19 cellular contexts compared by ENCODE assay signal in the genomic region with DNA sequence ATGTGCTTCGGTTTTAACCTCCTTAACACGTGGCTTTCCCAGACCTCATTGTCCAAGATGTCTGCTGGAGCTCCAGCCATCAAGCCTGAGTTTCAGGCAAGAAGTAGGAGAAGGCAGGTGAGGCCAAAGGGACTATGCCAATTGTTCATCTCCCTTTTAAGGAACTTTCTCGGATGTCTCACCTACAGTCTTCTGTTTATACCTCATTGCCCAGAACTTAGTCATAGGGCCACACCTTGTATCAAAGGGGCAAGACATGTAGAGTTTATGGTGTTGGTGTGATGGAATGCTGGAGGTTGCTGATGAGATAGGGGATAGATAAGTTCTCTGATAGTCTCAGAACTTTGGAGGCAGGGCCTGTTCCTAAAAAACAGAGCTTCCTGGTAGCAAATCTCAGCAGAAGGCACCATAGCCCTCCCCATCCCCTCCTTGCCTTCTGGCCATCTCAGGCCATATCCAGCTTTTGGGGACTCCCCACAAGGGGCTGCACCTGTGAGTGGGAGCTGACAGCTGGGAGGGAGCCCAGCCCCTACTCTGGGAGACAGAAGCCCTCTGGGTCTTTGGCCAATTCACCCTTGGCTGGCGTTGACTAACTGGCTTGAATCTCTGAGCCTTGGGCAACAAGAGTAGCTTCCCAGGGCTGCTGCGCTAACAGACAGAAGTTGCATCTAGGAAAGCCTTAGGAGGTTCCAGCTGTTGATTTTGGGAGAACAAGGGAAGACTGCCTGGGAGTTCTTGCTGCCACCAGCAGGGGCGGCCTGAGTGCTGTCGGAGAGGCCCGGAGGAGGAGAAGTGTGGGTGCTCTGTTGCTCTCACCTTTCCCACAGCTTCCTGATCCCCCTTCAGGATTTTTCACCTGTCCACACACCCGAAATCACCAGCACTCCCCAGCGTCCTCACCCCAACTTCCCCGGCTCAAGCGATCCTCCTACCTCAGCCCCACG.
DNase-seq lines count a peak whose midpoint lies in the region; ATAC-seq and TF ChIP-seq lines count a peak whose summit lies in the region.
"Had no signal": no experiment of that assay in that cellular context is flagged by ENCODE, and none has a peak within 500 bp of the region (broad histone marks: within the 10 kb centered on the region; RNA-seq: fewer than 3 reads in every experiment).

No MANE protein-coding gene starts in this region.

- TF ChIP-seq CTCF in ovary (IDR thresholded peaks at IDR 0.05), result no peak

- H3K9me3 ChIP-seq in BLaER1 (no peaks in the 10 kb centered on the region), mesenchymal stem cell (ENCODE audit: control insufficient read depth, low read length) (no peaks in the 10 kb centered on the region), ovary (no peaks in the 10 kb centered on the region)
- H3K9me3 ChIP-seq in naive thymus-derived CD4-positive, alpha-beta T cell (ENCODE audit: control insufficient read depth in 2 of 3, low read length in 3 of 3), result no peaks in the 10 kb centered on the region
- H3K9me3 ChIP-seq: colonic mucosa, SJCRH30, vagina had no signal

- ATAC-seq in naive thymus-derived CD4-positive, alpha-beta T cell, result no peak
- ATAC-seq: activated CD8-positive, alpha-beta T cell treated with anti-CD3 and anti-CD28 coated beads for 36 hours; activated naive CD4-positive, alpha-beta T cell treated with anti-CD3 and anti-CD28 coated beads, Interleukin-2, amount 50 U/mL, for 72 hours; activated T-cell treated with anti-CD3 and anti-CD28 coated beads, Interleukin-2, amount 50 U/mL, for 4 hours; left colon had no signal

- peak overlapping the region; percentile 26 for H2BK15ac ChIP-seq in mesenchymal stem cell (ENCODE audit: low read depth, poor library complexity, severe bottlenecking)

- H2AFZ ChIP-seq in mesenchymal stem cell (ENCODE audit: low read depth, low read length), result no peak overlapping the region

- H3K36me3 Mint-ChIP-seq in naive thymus-derived CD4-positive, alpha-beta T cell, result peaks cover 0 to 4% (median 0%) of the 10 kb centered on the region in 5 donors
- no peaks in the 10 kb centered on the region for H3K36me3 Mint-ChIP-seq in activated naive CD4-positive, alpha-beta T cell treated with anti-CD3 and anti-CD28 coated beads for 36 hours (ENCODE audit: low read depth)
- H3K36me3 Mint-ChIP-seq: activated naive CD4-positive, alpha-beta T cell treated with anti-CD3 and anti-CD28 coated beads, Interleukin-2, amount 50 U/mL, for 72 hours had no signal

- POLR2A ChIA-PET in naive thymus-derived CD4-positive, alpha-beta T cell (lab: Charles Lee), result no interaction called here

- no peak overlapping the region for H3K14ac ChIP-seq in mesenchymal stem cell (ENCODE audit: low read length in 2 of 2)

- H3K4me1 Mint-ChIP-seq in naive thymus-derived CD4-positive, alpha-beta T cell, result peaks cover 0 to 6% (median 0%) of the 10 kb centered on the region in 7 donors
- H3K4me1 Mint-ChIP-seq in activated naive CD4-positive, alpha-beta T cell treated with anti-CD3 and anti-CD28 coated beads for 36 hours (ENCODE audit: low read depth), result no peaks in the 10 kb centered on the region

- intact Hi-C loops in naive thymus-derived CD4-positive, alpha-beta T cell (cut with micrococcal nuclease), result no loop called here
- intact Hi-C loops in activated naive CD4-positive, alpha-beta T cell treated with anti-CD3 and anti-CD28 coated beads for 36 hours (cut with micrococcal nuclease), result no loop called here
- intact Hi-C loops in ovary (cut with DNase I), result no loop called here

- H3K27me3 ChIP-seq in BLaER1 (no peaks in the 10 kb centered on the region), mesenchymal stem cell (ENCODE audit: control insufficient read depth in 1 of 2, insufficient read depth in 1 of 2, low read length in 2 of 2) (peaks cover 0 to 23% of the 10 kb centered on the region in 2 experiments), ovary (no peaks in the 10 kb centered on the region)
- H3K27me3 ChIP-seq in naive thymus-derived CD4-positive, alpha-beta T cell (ENCODE audit: control insufficient read depth in 2 of 2, insufficient read depth in 2 of 2, low read length in 2 of 2), result no peaks in the 10 kb centered on the region
- H3K27me3 ChIP-seq: colonic mucosa, SJCRH30, vagina had no signal

- H2AK5ac ChIP-seq in mesenchymal stem cell (ENCODE audit: low read length, severe bottlenecking), result no peak overlapping the region

- no peak overlapping the region for H3K4ac ChIP-seq in mesenchymal stem cell (ENCODE audit: low read depth in 1 of 2, low read length in 2 of 2)

- H4K20me1 ChIP-seq in BLaER1, result no peaks in the 10 kb centered on the region

- TF ChIP-seq POLR2A in ovary (IDR thresholded peaks at IDR 0.05), result no peak

- H2BK120ac ChIP-seq in mesenchymal stem cell (ENCODE audit: low read depth, low read length), result no peak overlapping the region

- H3K9me3 Mint-ChIP-seq in naive thymus-derived CD4-positive, alpha-beta T cell, result peaks cover 0 to 3% (median 0%) of the 10 kb centered on the region in 11 donors
- no peaks in the 10 kb centered on the region for H3K9me3 Mint-ChIP-seq in activated naive CD4-positive, alpha-beta T cell treated with anti-CD3 and anti-CD28 coated beads for 36 hours
- H3K9me3 Mint-ChIP-seq: activated CD8-positive, alpha-beta T cell treated with anti-CD3 and anti-CD28 coated beads for 36 hours; activated naive CD4-positive, alpha-beta T cell treated with anti-CD3 and anti-CD28 coated beads, Interleukin-2, amount 50 U/mL, for 72 hours; activated T-cell treated with anti-CD3 and anti-CD28 coated beads, Interleukin-2, amount 50 U/mL, for 4 hours had no signal

- H3K4me2 ChIP-seq in BLaER1 (peak overlapping the region; percentile 82), mesenchymal stem cell (ENCODE audit: low read length, poor library complexity, severe bottlenecking) (no peak overlapping the region)

- no peaks in the 10 kb centered on the region for H3K36me3 ChIP-seq in BLaER1
- no peaks in the 10 kb centered on the region for H3K36me3 ChIP-seq in mesenchymal stem cell (ENCODE audit: control insufficient read depth in 1 of 2, insufficient read depth in 2 of 2, low read depth in 1 of 2, low read length in 2 of 2)
- no peaks in the 10 kb centered on the region for H3K36me3 ChIP-seq in naive thymus-derived CD4-positive, alpha-beta T cell (ENCODE audit: control insufficient read depth in 2 of 3, insufficient read depth in 3 of 3, low read length in 3 of 3)
- no peaks in the 10 kb centered on the region for H3K36me3 ChIP-seq in ovary
- H3K36me3 ChIP-seq: colonic mucosa, SJCRH30, vagina had no signal

- CTCF ChIA-PET in naive thymus-derived CD4-positive, alpha-beta T cell (lab: Charles Lee), result interaction anchor here (1.0 kb wide), 1 partner anchor 13 kb away, joined by 3 read pairs; no protein-coding TSS in a partner anchor
- CTCF ChIA-PET in activated naive CD4-positive, alpha-beta T cell treated with anti-CD3 and anti-CD28 coated beads for 36 hours (lab: Charles Lee), result no interaction called here

- no peak overlapping the region for H4K91ac ChIP-seq in mesenchymal stem cell (ENCODE audit: low read length)

- no peaks in the 10 kb centered on the region for H3K79me1 ChIP-seq in mesenchymal stem cell (replicated peaks; ENCODE audit: low read length, poor library complexity, severe bottlenecking)

- H4K8ac ChIP-seq in mesenchymal stem cell (ENCODE audit: low read length), result no peak overlapping the region

- DNase-seq in LoVo (ENCODE audit: low spot score) (peak; percentile 82), dedifferentiated amniotic fluid mesenchymal stem cell (ENCODE audit: extremely low spot score) (peak; percentile 1), mesenchymal stem cell (no peak), HPDE6-E6E7 (ENCODE audit: extremely low spot score) (no peak), ovary (no peak)
- DNase-seq in naive thymus-derived CD4-positive, alpha-beta T cell, result no peak
- no peak for DNase-seq in activated naive CD4-positive, alpha-beta T cell treated with anti-CD3 and anti-CD28 coated beads for 36 hours
- DNase-seq: activated CD4-positive, CD25-positive, alpha-beta regulatory T cell; activated CD8-positive, alpha-beta T cell treated with anti-CD3 and anti-CD28 coated beads for 36 hours; activated T-cell treated with anti-CD3 and anti-CD28 coated beads, Interleukin-2, amount 50 U/mL, for 4 hours; colonic mucosa; left colon; midbrain; NCI-H69; substantia nigra had no signal

- H3K4me1 ChIP-seq in BLaER1 (peaks cover 62% of the 10 kb centered on the region), mesenchymal stem cell (ENCODE audit: control insufficient read depth, insufficient read depth, low read depth, low read length) (peaks cover 8% of the 10 kb centered on the region), ovary (ENCODE audit: insufficient read depth) (no peaks in the 10 kb centered on the region)
- no peaks in the 10 kb centered on the region for H3K4me1 ChIP-seq in naive thymus-derived CD4-positive, alpha-beta T cell (ENCODE audit: control insufficient read depth in 2 of 2, insufficient read depth in 2 of 2, low read length in 2 of 2)
- H3K4me1 ChIP-seq: colonic mucosa had no signal

- H3K9ac ChIP-seq in BLaER1 (peak overlapping the region; percentile 40; the same call in 1 of the 2 replicates), mesenchymal stem cell (ENCODE audit: low read length) (no peak overlapping the region)

- H3K4me3 ChIP-seq in BLaER1 (no peak overlapping the region), mesenchymal stem cell (ENCODE audit: insufficient read depth in 1 of 2, low read depth in 1 of 2, low read length in 2 of 2) (no peak overlapping the region), ovary (no peak overlapping the region)
- H3K4me3 ChIP-seq in naive thymus-derived CD4-positive, alpha-beta T cell (ENCODE audit: low read length), result no peak overlapping the region
- H3K4me3 ChIP-seq: colonic mucosa, SJCRH30, vagina had no signal

- 84% methylated on average over 9 of the region's 13 CpGs for WGBS in mesenchymal stem cell
- 80 to 86% (median 85%) methylated on average over 13 of the region's 13 CpGs for WGBS in ovary, 3 donors

- TF ChIP-seq EP300 in ovary (IDR thresholded peaks at IDR 0.05), result no peak

- H3K27ac ChIP-seq in BLaER1 (peak overlapping the region; percentile 71), mesenchymal stem cell (ENCODE audit: low read length, poor library complexity, severe bottlenecking) (no peak overlapping the region), ovary (no peak overlapping the region)
- no peak overlapping the region for H3K27ac ChIP-seq in naive thymus-derived CD4-positive, alpha-beta T cell (ENCODE audit: low read depth, low read length)
- H3K27ac ChIP-seq: colonic mucosa, SJCRH30, vagina had no signal

- H3K4me3 Mint-ChIP-seq in naive thymus-derived CD4-positive, alpha-beta T cell, result no peak overlapping the region
- H3K4me3 Mint-ChIP-seq in activated naive CD4-positive, alpha-beta T cell treated with anti-CD3 and anti-CD28 coated beads for 36 hours, result no peak overlapping the region
- H3K4me3 Mint-ChIP-seq: activated CD8-positive, alpha-beta T cell treated with anti-CD3 and anti-CD28 coated beads for 36 hours; activated T-cell treated with anti-CD3 and anti-CD28 coated beads, Interleukin-2, amount 50 U/mL, for 4 hours had no signal

- H2BK12ac ChIP-seq in mesenchymal stem cell (ENCODE audit: low read length in 2 of 2), result no peak overlapping the region

- H3K18ac ChIP-seq in mesenchymal stem cell (ENCODE audit: low read depth in 1 of 2, low read length in 2 of 2), result no peak overlapping the region

- no peak overlapping the region for H2BK5ac ChIP-seq in mesenchymal stem cell (ENCODE audit: low read depth, low read length, poor library complexity, severe bottlenecking)

- no peak overlapping the region for H3K23ac ChIP-seq in mesenchymal stem cell (ENCODE audit: low read length in 2 of 2)

- no peak overlapping the region for H3K27ac Mint-ChIP-seq in naive thymus-derived CD4-positive, alpha-beta T cell
- no peak overlapping the region for H3K27ac Mint-ChIP-seq in activated naive CD4-positive, alpha-beta T cell treated with anti-CD3 and anti-CD28 coated beads for 36 hours
- H3K27ac Mint-ChIP-seq: activated CD8-positive, alpha-beta T cell treated with anti-CD3 and anti-CD28 coated beads for 36 hours had no signal

- peaks cover 9 to 29% (median 11%) of the 10 kb centered on the region in 5 donors for H3K27me3 Mint-ChIP-seq in naive thymus-derived CD4-positive, alpha-beta T cell
- peaks cover 2% of the 10 kb centered on the region for H3K27me3 Mint-ChIP-seq in activated naive CD4-positive, alpha-beta T cell treated with anti-CD3 and anti-CD28 coated beads for 36 hours (ENCODE audit: low read depth)

Comparison
In these comparisons a context has a peak if more than half of its experiments do, and no peak if none do; other contexts are left out.
1. DNase-seq: peak in LoVo (single experiment) and dedifferentiated amniotic fluid mesenchymal stem cell (single experiment); none in mesenchymal stem cell (single experiment), naive thymus-derived CD4-positive, alpha-beta T cell (0 of 9), activated naive CD4-positive, alpha-beta T cell treated with anti-CD3 and anti-CD28 coated beads for 36 hours (single experiment), HPDE6-E6E7 (single experiment) and ovary (0 of 5).